In genomic region chr11:12541588-12542151, GRCh38 we compare ENCODE assay signal across 1 cellular context.
TF ChIP-seq lines count a peak whose summit lies in the region.

No MANE protein-coding gene starts in this region.

TF ChIP-seq in HepG2, 621 proteins besides CTCF, POLR2A, EP300 and RAD21:
- TF ChIP-seq MAFK (conservative IDR thresholded peaks at IDR 0.05 in 1 of 2, IDR thresholded peaks at IDR 0.05 in 1 of 2; ENCODE audit: low read length in 2 of 2), result peak in 1 of 2 experiments; percentile 77; a peak in 3 of 4 replicates
- TF ChIP-seq KAT2B (IDR thresholded peaks at IDR 0.05; ENCODE audit: borderline replicate concordance, low read depth, low read length), result no peak
- TF ChIP-seq ZFX (CRISPR knock-in tag; IDR thresholded peaks at IDR 0.05; ENCODE audit: low read depth), result no peak
- peak; percentile 76 for TF ChIP-seq MAFF (IDR thresholded peaks at IDR 0.05; ENCODE audit: low read depth, low read length)
